Comparison of ENCODE assay signal across 1 cellular context in genomic region chr22:42931421-42932196, GRCh38.
TF ChIP-seq lines count a peak whose summit lies in the region.

No MANE protein-coding gene starts in this region.

TF ChIP-seq in GM23338, 12 proteins besides CTCF, POLR2A, EP300 and RAD21 (continued from another document):
- TF ChIP-seq ZNF462 (CRISPR knock-in tag; IDR thresholded peaks at IDR 0.05) = no peak
